8 cellular contexts compared by ENCODE assay signal in the genomic region with DNA sequence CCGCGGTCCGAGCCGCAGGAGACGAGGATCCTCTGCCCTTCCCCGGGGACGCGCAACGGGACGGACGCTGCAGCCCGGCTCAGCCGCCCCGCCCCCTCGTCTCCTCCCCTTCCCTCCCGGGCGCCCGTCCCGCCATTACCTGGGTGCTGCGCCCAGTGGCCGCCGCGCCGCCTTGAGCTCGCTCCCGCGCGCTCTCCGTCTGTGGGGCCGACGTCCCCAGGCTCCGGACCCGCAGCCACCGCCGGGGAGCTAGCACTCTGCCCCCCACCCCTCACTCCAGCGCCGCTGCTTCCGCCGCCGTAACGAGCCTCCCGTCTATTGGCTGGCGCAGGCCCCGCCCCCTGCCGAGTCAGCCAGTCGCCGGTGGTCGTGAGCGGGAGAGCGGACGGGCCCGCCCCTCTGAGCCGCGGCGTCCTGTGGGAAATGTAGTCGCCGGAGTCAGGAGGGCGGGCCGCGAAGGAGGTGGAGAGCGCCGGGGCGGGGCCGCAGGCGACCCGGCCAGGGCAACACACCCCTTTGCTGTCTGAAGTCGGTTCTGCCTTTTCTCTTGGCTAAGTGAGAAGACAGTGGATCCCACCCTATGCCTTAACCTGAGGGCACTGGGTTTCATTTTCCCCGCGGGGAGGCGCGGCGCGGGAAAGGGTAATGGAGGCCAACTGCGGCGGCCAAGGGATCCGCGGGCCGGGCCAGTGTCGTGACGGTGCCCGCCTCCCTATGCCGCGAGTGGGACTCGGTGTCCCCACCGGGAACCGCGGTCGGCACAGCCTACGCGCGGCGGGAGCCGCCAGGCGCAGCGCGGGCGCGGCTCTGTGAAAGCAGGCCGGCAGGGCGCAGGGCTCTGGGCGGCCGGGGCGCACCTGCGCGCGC. TPM values are rescaled to one million over a fixed set of nuclear protein-coding genes. Genes with fewer than 3 reads are reported as not detected.
A peak's percentile ranks its signal among the peaks of the same experiment; 100 is the strongest.
DNase-seq lines count a peak whose midpoint lies in the region; ATAC-seq and TF ChIP-seq lines count a peak whose summit lies in the region.

A gene (minus strand): TSS at position 259 of the 867 bp plus-strand sequence. CDS start 1,767 bp downstream, outside the sequence.

- H3K27me3 Mint-ChIP-seq in activated B cell treated with CpG ODN at 0.5 μM for 24 hours: peaks cover 4% of the 10 kb centered on the region
- H3K27me3 Mint-ChIP-seq in immature natural killer cell (ENCODE audit: low read depth in 3 of 3): peaks cover 7 to 12% (median 12%) of the 10 kb centered on the region in 3 donors

- H3K9me3 Mint-ChIP-seq in activated B cell treated with CpG ODN at 0.5 μM for 24 hours (peaks cover 6% of the 10 kb centered on the region), immature natural killer cell (peaks cover 0 to 3% (median 0%) of the 10 kb centered on the region in 6 donors)

- peak within 1 kb of the TSS; percentile 84 for H3K27ac Mint-ChIP-seq in activated B cell treated with CpG ODN at 0.5 μM for 24 hours
- H3K27ac Mint-ChIP-seq in immature natural killer cell: peak within 1 kb of the TSS; percentile 86 to 94 (median 90)

- TF ChIP-seq CTCF in activated B cell treated with CpG ODN at 0.5 μM for 24 hours (IDR thresholded peaks at IDR 0.05): no peak

- H3K27ac ChIP-seq in caudate nucleus (ENCODE audit: low read depth, low read length): peak within 1 kb of the TSS; percentile 94

- DNase-seq in AG20443 (ENCODE audit: low spot score) (peak; percentile 98), NCI-H345 treated with DMSO at 0.1 percent for 48 hours (lab: John Stamatoyannopoulos, UW; ENCODE audit: unreplicated experiment) (peak; percentile 95), activated B cell treated with CpG ODN at 0.5 μM for 24 hours (peak; percentile 98), caudate nucleus (lab: John Stamatoyannopoulos, UW) (peak; percentile 51 to 99 (median 96)), immature natural killer cell (peak; percentile 96 to 98 (median 98)), smooth muscle cell of the brain vasculature (ENCODE audit: low read depth, low spot score) (peak; percentile 82)

- peaks cover 5% of the 10 kb centered on the region for H3K36me3 Mint-ChIP-seq in activated B cell treated with CpG ODN at 0.5 μM for 24 hours (ENCODE audit: low read depth)
- no peaks in the 10 kb centered on the region for H3K36me3 Mint-ChIP-seq in immature natural killer cell

- H3K4me3 Mint-ChIP-seq in activated B cell treated with CpG ODN at 0.5 μM for 24 hours: peak within 1 kb of the TSS; percentile 92
- peak within 1 kb of the TSS; percentile 91 to 99 (median 96) for H3K4me3 Mint-ChIP-seq in immature natural killer cell

- CTCF ChIA-PET in activated B cell treated with CpG ODN at 0.5 μM for 24 hours (lab: Charles Lee): no interaction called here

- POLR2A ChIA-PET in activated B cell treated with CpG ODN at 0.5 μM for 24 hours (lab: Charles Lee): interaction anchor here (0.6 to 2.9 kb wide), 3 partner anchors 11 to 734 kb away, joined by 3 to 31 read pairs (median 4); a partner anchor contains a TSS

- H3K4me1 Mint-ChIP-seq in activated B cell treated with CpG ODN at 0.5 μM for 24 hours (peaks cover 18% of the 10 kb centered on the region), immature natural killer cell (peaks cover 21 to 34% of the 10 kb centered on the region in 2 donors)

- intact Hi-C loops in activated B cell treated with CpG ODN at 0.5 μM for 24 hours (cut with micrococcal nuclease): loop anchor here (1.0 to 5.0 kb wide), 12 partner anchors 63 to 1371 kb away; a partner anchor contains a TSS

- ATAC-seq in GM19035 (IDR thresholded peaks at IDR 0.05; ENCODE audit: unreplicated experiment) (peak; percentile 80), HG03342 (IDR thresholded peaks at IDR 0.05; ENCODE audit: unreplicated experiment) (peak; percentile 81), activated B cell treated with CpG ODN at 0.5 μM for 24 hours (ENCODE audit: low read depth) (peak; percentile 78)

RNA-seq across cellular contexts. Expression of the gene that starts here (rescaled TPM):
- 24.7 and 27.1 TPM in 2 replicates for total RNA-seq in activated B cell treated with CpG ODN at 0.5 μM for 24 hours
- polyA plus RNA-seq in immature natural killer cell: 10 to 100 TPM in 1 of 3 donors, 1 to 10 TPM in 2; 3.9 to 13.9 (median 4.4) TPM

Comparison
In these comparisons a context has a peak if more than half of its experiments do, and no peak if none do; other contexts are left out.
1. Peak in every context shown above with its lines: DNase-seq, ATAC-seq and H3K27ac ChIP-seq.